Comparison of ENCODE assay signal across 5 cellular contexts in the genomic region with DNA sequence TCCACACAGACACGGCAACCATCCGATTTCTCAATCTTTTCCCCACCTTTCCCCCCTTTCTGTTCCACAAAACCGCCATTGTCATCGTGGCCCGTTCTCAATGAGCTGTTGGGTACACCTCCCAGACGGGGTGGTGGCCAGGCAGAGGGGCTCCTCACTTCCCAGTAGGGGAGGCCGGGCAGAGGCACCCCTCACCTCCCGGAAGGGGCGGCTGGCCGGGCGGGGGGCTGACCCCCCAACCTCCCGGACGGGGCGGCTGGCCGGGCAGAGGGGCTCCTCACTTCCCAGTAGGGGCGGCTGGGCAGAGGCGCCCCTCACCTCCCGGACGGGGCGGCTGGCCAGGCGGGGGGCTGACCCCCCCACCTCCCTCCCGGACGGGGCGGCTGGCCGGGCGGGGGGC. TPM values are rescaled to one million over a fixed set of nuclear protein-coding genes. Genes with fewer than 3 reads are reported as not detected.
"Had no signal": no experiment of that assay in that cellular context is flagged by ENCODE, and none has a peak within 500 bp of the region (broad histone marks: within the 10 kb centered on the region; RNA-seq: fewer than 3 reads in every experiment).

No MANE protein-coding gene starts in this region.

RNA-seq across cellular contexts. Expression of gene NLRC4, which starts 28.8 kb away (rescaled TPM):
- total RNA-seq: activated naive CD4-positive, alpha-beta T cell treated with anti-CD3 and anti-CD28 coated beads for 36 hours; activated naive CD8-positive, alpha-beta T cell treated with anti-CD3 and anti-CD28 coated beads for 36 hours; activated T-cell treated with anti-CD3 and anti-CD28 coated beads, Interleukin-2, amount 50 U/mL, for 4 hours; astrocyte; cardiac muscle cell had no signal
